In genomic region chr7:30173058-30173897, GRCh38 we compare ENCODE assay signal across 8 cellular contexts.
DNase-seq lines count a peak whose midpoint lies in the region; ATAC-seq and TF ChIP-seq lines count a peak whose summit lies in the region.

No MANE protein-coding gene starts in this region.

- DNase-seq in ACHN (peak; percentile 22), LNCaP clone FGC (ENCODE audit: low read depth) (peak; percentile 89), SHP77 treated with DMSO at 0.1 percent for 48 hours (lab: John Stamatoyannopoulos, UW) (peak; percentile 97), fibroblast of peridontal ligament (ENCODE audit: extremely low read depth) (peak; percentile 96), pons (ENCODE audit: low spot score) (peak; percentile 97), OCI-M2 (lab: John Stamatoyannopoulos, UW; ENCODE audit: unreplicated experiment) (no peak)
- DNase-seq in stimulated activated CD4-positive, alpha-beta T cell treated with anti-CD3 and anti-CD28 coated beads, Interleukin-1b, Interleukin-23, amount 100 ng/mL, for 48 hours = no peak

- ATAC-seq in GM19023 (IDR thresholded peaks at IDR 0.05; ENCODE audit: unreplicated experiment) = no peak

- H3K4me3 ChIP-seq in LNCaP clone FGC (ENCODE audit: low read depth, low read length) = no peak overlapping the region

- peak; percentile 53 for TF ChIP-seq CTCF in LNCaP clone FGC (IDR thresholded peaks at IDR 0.05; ENCODE audit: control insufficient read depth, extremely low read depth, insufficient read depth)

- in situ Hi-C loops in ACHN (cut with HindIII; ENCODE audit: low pct_ligation_motif_present, low pct_unique_long_range_greater_than_20kb, low sequenced_read_pairs) = no loop called here

Comparison
In these comparisons a context has a peak if more than half of its experiments do, and no peak if none do; other contexts are left out.
1. DNase-seq: peak in ACHN (single experiment), LNCaP clone FGC (single experiment), SHP77 treated with DMSO at 0.1 percent for 48 hours (single experiment), fibroblast of peridontal ligament (single experiment) and pons (single experiment); none in OCI-M2 (single experiment) and stimulated activated CD4-positive, alpha-beta T cell treated with anti-CD3 and anti-CD28 coated beads, Interleukin-1b, Interleukin-23, amount 100 ng/mL, for 48 hours (single experiment).